In genomic region chr10:80152820-80153219, GRCh38 we compare ENCODE assay signal across 18 cellular contexts. TPM values are rescaled to one million over a fixed set of nuclear protein-coding genes. Genes with fewer than 3 reads are reported as not detected.
DNase-seq lines count a peak whose midpoint lies in the region; ATAC-seq and TF ChIP-seq lines count a peak whose summit lies in the region.
"Had no signal": no experiment of that assay in that cellular context is flagged by ENCODE, and none has a peak within 500 bp of the region (broad histone marks: within the 10 kb centered on the region; RNA-seq: fewer than 3 reads in every experiment).

No MANE protein-coding gene starts in this region.

- H3K36me3 Mint-ChIP-seq in activated naive CD4-positive, alpha-beta T cell treated with anti-CD3 and anti-CD28 coated beads, Interleukin-2, amount 50 U/mL, for 72 hours = peaks cover 68 to 72% of the 10 kb centered on the region in 2 donors
- peaks cover 73% of the 10 kb centered on the region for H3K36me3 Mint-ChIP-seq in effector memory CD8-positive, alpha-beta T cell (ENCODE audit: insufficient read depth)

- H3K4me3 Mint-ChIP-seq in effector memory CD8-positive, alpha-beta T cell = peak overlapping the region in 1 of 2 donors; percentile 18
- no peak overlapping the region for H3K4me3 Mint-ChIP-seq in stimulated activated naive CD8-positive, alpha-beta T cell treated with anti-CD3 and anti-CD28 coated beads, Interleukin-15, amount 100 ng/mL, for 72 hours
- H3K4me3 Mint-ChIP-seq: HFFc6, neural crest cell had no signal

- TF ChIP-seq CTCF in RWPE1 (conservative IDR thresholded peaks at IDR 0.05; ENCODE audit: low read depth) = no peak
- no peak for TF ChIP-seq CTCF in foreskin fibroblast (IDR thresholded peaks at IDR 0.05; ENCODE audit: low read depth, low read length)

- POLR2A ChIA-PET in RWPE1 (lab: Yijun Ruan, JAX; ENCODE audit: low non-redundant PET) = no interaction called here

- no peak for DNase-seq in activated naive CD4-positive, alpha-beta T cell treated with anti-CD3 and anti-CD28 coated beads, Interleukin-2, amount 50 U/mL, for 72 hours (ENCODE audit: low spot score in 2 of 2)
- DNase-seq in activated naive CD4-positive, alpha-beta T cell treated with anti-CD3 and anti-CD28 coated beads, Interleukin-2, amount 50 U/mL, for 16 hours = no peak
- DNase-seq in RWPE1 (ENCODE audit: low spot score) = no peak
- DNase-seq in effector memory CD8-positive, alpha-beta T cell = no peak
- DNase-seq in stimulated activated naive CD8-positive, alpha-beta T cell treated with anti-CD3 and anti-CD28 coated beads, Interleukin-15, amount 100 ng/mL, for 72 hours = no peak
- DNase-seq in foreskin fibroblast = no peak
- DNase-seq in A172 (ENCODE audit: low spot score) = no peak
- DNase-seq in UCSD-AML1 (lab: John Stamatoyannopoulos, UW; ENCODE audit: unreplicated experiment) = no peak
- DNase-seq: HFFc6; NCI-H2029 treated with DMSO at 0.1 percent for 48 hours; NCI-H446; stimulated activated CD4-positive, alpha-beta T cell treated with anti-CD3 and anti-CD28 coated beads, Interleukin-4, amount 100 ng/mL, for 1 hour had no signal

- peaks cover 0 to 20% of the 10 kb centered on the region in 2 donors for H3K9me3 Mint-ChIP-seq in activated naive CD4-positive, alpha-beta T cell treated with anti-CD3 and anti-CD28 coated beads, Interleukin-2, amount 50 U/mL, for 72 hours
- no peaks in the 10 kb centered on the region for H3K9me3 Mint-ChIP-seq in effector memory CD8-positive, alpha-beta T cell
- H3K9me3 Mint-ChIP-seq in stimulated activated naive CD8-positive, alpha-beta T cell treated with anti-CD3 and anti-CD28 coated beads, Interleukin-15, amount 100 ng/mL, for 72 hours = no peaks in the 10 kb centered on the region
- H3K9me3 Mint-ChIP-seq: HFFc6 had no signal

- H3K27me3 Mint-ChIP-seq in effector memory CD8-positive, alpha-beta T cell = no peaks in the 10 kb centered on the region
- H3K27me3 Mint-ChIP-seq in stimulated activated naive CD8-positive, alpha-beta T cell treated with anti-CD3 and anti-CD28 coated beads, Interleukin-15, amount 100 ng/mL, for 72 hours = no peaks in the 10 kb centered on the region
- H3K27me3 Mint-ChIP-seq: progenitor cell of endocrine pancreas had no signal

- H3K4me1 Mint-ChIP-seq in effector memory CD8-positive, alpha-beta T cell (ENCODE audit: low read depth in 2 of 2) = peaks cover 0 to 4% of the 10 kb centered on the region in 2 donors
- H3K4me1 Mint-ChIP-seq in stimulated activated naive CD8-positive, alpha-beta T cell treated with anti-CD3 and anti-CD28 coated beads, Interleukin-15, amount 100 ng/mL, for 72 hours = peaks cover 34% of the 10 kb centered on the region

- CTCF ChIA-PET in RWPE1 (lab: Yijun Ruan, JAX) = interaction anchor here (1.3 kb wide), 1 partner anchor 9 kb away, joined by 5 read pairs; no protein-coding TSS in a partner anchor

- ATAC-seq in activated naive CD4-positive, alpha-beta T cell treated with anti-CD3 and anti-CD28 coated beads, Interleukin-2, amount 50 U/mL, for 72 hours = no peak
- ATAC-seq in effector memory CD8-positive, alpha-beta T cell (replicated peaks) = no peak
- ATAC-seq in stimulated activated naive CD8-positive, alpha-beta T cell treated with anti-CD3 and anti-CD28 coated beads, Interleukin-15, amount 100 ng/mL, for 72 hours = no peak

- no peak overlapping the region for H3K4me3 ChIP-seq in foreskin fibroblast (ENCODE audit: low read depth in 1 of 2, low read length in 2 of 2)
- H3K4me3 ChIP-seq: dorsolateral prefrontal cortex, skin epidermis had no signal

- peak overlapping the region; percentile 26 to 83 for H3K27ac Mint-ChIP-seq in activated naive CD4-positive, alpha-beta T cell treated with anti-CD3 and anti-CD28 coated beads, Interleukin-2, amount 50 U/mL, for 72 hours
- peak overlapping the region; percentile 49 to 88 for H3K27ac Mint-ChIP-seq in effector memory CD8-positive, alpha-beta T cell
- peak overlapping the region; percentile 27 to 92 for H3K27ac Mint-ChIP-seq in stimulated activated naive CD8-positive, alpha-beta T cell treated with anti-CD3 and anti-CD28 coated beads, Interleukin-15, amount 100 ng/mL, for 72 hours
- H3K27ac Mint-ChIP-seq: progenitor cell of endocrine pancreas had no signal

- H3K27ac ChIP-seq in RWPE1 = peak overlapping the region; percentile 13; the same call in 1 of the 2 replicates
- H3K27ac ChIP-seq: epithelial cell of prostate had no signal

RNA-seq across cellular contexts. Expression of gene PLAC9, which starts 20.3 kb away (rescaled TPM):
- not detected for total RNA-seq in activated naive CD4-positive, alpha-beta T cell treated with anti-CD3 and anti-CD28 coated beads, Interleukin-2, amount 50 U/mL, for 72 hours
- total RNA-seq in A172 (2014; rRNA removed; shearing (Covaris generic)) = 0.21 TPM in 1 of 2 replicates, not detected in the other
- total RNA-seq: Daoy had no signal

RNA-seq across cellular contexts. Expression of gene ANXA11, which starts 52.5 kb away (rescaled TPM):
- total RNA-seq in activated naive CD4-positive, alpha-beta T cell treated with anti-CD3 and anti-CD28 coated beads, Interleukin-2, amount 50 U/mL, for 72 hours = 100 to 1,000 TPM; 218 to 304 TPM
- 110 and 120 TPM in 2 replicates for total RNA-seq in A172 (2014; rRNA removed; shearing (Covaris generic))
